In the genomic region with DNA sequence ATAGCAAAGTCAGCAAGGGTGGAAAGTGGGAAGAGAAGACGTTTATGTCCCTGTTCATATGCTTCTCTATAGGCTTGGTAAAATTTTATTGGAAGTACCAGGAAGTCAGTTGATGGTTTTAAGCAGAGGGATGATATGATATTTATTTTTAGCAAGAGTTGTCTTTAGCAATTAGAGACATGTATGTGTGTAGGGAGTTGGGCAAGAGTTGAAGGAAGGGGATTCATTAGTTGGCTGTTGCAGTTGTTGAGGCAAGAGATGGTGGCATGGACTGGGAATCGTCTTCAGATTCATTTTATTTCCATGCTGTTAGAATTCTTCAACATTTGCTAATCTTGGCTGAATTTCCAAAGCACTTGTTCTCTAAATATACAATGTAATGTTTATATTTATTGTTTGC, we compare ENCODE assay signal across 1 cellular context.
TF ChIP-seq lines count a peak whose summit lies in the region.

No MANE protein-coding gene starts in this region.

TF ChIP-seq in GM12878, 131 proteins besides CTCF, POLR2A, EP300 and RAD21 (continued from another document):
- TF ChIP-seq, protein P1, sequence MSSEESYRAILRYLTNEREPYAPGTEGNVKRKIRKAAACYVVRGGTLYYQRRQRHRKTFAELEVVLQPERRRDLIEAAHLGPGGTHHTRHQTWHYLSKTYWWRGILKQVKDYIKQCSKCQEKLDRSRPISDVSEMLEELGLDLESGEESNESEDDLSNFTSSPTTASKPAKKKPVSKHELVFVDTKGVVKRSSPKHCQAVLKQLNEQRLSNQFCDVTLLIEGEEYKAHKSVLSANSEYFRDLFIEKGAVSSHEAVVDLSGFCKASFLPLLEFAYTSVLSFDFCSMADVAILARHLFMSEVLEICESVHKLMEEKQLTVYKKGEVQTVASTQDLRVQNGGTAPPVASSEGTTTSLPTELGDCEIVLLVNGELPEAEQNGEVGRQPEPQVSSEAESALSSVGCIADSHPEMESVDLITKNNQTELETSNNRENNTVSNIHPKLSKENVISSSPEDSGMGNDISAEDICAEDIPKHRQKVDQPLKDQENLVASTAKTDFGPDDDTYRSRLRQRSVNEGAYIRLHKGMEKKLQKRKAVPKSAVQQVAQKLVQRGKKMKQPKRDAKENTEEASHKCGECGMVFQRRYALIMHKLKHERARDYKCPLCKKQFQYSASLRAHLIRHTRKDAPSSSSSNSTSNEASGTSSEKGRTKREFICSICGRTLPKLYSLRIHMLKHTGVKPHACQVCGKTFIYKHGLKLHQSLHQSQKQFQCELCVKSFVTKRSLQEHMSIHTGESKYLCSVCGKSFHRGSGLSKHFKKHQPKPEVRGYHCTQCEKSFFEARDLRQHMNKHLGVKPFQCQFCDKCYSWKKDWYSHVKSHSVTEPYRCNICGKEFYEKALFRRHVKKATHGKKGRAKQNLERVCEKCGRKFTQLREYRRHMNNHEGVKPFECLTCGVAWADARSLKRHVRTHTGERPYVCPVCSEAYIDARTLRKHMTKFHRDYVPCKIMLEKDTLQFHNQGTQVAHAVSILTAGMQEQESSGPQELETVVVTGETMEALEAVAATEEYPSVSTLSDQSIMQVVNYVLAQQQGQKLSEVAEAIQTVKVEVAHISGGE (CRISPR knock-in tag; IDR thresholded peaks at IDR 0.05): no peak
- TF ChIP-seq, protein P2, sequence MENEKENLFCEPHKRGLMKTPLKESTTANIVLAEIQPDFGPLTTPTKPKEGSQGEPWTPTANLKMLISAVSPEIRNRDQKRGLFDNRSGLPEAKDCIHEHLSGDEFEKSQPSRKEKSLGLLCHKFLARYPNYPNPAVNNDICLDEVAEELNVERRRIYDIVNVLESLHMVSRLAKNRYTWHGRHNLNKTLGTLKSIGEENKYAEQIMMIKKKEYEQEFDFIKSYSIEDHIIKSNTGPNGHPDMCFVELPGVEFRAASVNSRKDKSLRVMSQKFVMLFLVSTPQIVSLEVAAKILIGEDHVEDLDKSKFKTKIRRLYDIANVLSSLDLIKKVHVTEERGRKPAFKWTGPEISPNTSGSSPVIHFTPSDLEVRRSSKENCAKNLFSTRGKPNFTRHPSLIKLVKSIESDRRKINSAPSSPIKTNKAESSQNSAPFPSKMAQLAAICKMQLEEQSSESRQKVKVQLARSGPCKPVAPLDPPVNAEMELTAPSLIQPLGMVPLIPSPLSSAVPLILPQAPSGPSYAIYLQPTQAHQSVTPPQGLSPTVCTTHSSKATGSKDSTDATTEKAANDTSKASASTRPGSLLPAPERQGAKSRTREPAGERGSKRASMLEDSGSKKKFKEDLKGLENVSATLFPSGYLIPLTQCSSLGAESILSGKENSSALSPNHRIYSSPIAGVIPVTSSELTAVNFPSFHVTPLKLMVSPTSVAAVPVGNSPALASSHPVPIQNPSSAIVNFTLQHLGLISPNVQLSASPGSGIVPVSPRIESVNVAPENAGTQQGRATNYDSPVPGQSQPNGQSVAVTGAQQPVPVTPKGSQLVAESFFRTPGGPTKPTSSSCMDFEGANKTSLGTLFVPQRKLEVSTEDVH (IDR thresholded peaks at IDR 0.05; ENCODE audit: low read depth, partially characterized antibody): no peak
- TF ChIP-seq, protein P3, sequence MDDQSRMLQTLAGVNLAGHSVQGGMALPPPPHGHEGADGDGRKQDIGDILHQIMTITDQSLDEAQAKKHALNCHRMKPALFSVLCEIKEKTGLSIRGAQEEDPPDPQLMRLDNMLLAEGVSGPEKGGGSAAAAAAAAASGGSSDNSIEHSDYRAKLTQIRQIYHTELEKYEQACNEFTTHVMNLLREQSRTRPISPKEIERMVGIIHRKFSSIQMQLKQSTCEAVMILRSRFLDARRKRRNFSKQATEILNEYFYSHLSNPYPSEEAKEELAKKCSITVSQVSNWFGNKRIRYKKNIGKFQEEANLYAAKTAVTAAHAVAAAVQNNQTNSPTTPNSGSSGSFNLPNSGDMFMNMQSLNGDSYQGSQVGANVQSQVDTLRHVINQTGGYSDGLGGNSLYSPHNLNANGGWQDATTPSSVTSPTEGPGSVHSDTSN (IDR thresholded peaks at IDR 0.05; ENCODE audit: insufficient replicate concordance, low read depth, low read length): no peak
- TF ChIP-seq FOXM1 (IDR thresholded peaks at IDR 0.05; ENCODE audit: low read depth, low read length) (no peak), IKZF1 (conservative IDR thresholded peaks at IDR 0.05) (no peak), ESRRA (IDR thresholded peaks at IDR 0.05; ENCODE audit: low read length) (no peak), CREB1 (IDR thresholded peaks at IDR 0.05; ENCODE audit: low read depth) (no peak)
- TF ChIP-seq, protein P4, sequence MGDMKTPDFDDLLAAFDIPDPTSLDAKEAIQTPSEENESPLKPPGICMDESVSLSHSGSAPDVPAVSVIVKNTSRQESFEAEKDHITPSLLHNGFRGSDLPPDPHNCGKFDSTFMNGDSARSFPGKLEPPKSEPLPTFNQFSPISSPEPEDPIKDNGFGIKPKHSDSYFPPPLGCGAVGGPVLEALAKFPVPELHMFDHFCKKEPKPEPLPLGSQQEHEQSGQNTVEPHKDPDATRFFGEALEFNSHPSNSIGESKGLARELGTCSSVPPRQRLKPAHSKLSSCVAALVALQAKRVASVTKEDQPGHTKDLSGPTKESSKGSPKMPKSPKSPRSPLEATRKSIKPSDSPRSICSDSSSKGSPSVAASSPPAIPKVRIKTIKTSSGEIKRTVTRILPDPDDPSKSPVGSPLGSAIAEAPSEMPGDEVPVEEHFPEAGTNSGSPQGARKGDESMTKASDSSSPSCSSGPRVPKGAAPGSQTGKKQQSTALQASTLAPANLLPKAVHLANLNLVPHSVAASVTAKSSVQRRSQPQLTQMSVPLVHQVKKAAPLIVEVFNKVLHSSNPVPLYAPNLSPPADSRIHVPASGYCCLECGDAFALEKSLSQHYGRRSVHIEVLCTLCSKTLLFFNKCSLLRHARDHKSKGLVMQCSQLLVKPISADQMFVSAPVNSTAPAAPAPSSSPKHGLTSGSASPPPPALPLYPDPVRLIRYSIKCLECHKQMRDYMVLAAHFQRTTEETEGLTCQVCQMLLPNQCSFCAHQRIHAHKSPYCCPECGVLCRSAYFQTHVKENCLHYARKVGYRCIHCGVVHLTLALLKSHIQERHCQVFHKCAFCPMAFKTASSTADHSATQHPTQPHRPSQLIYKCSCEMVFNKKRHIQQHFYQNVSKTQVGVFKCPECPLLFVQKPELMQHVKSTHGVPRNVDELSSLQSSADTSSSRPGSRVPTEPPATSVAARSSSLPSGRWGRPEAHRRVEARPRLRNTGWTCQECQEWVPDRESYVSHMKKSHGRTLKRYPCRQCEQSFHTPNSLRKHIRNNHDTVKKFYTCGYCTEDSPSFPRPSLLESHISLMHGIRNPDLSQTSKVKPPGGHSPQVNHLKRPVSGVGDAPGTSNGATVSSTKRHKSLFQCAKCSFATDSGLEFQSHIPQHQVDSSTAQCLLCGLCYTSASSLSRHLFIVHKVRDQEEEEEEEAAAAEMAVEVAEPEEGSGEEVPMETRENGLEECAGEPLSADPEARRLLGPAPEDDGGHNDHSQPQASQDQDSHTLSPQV (IDR thresholded peaks at IDR 0.05): no peak
- TF ChIP-seq, protein P5, sequence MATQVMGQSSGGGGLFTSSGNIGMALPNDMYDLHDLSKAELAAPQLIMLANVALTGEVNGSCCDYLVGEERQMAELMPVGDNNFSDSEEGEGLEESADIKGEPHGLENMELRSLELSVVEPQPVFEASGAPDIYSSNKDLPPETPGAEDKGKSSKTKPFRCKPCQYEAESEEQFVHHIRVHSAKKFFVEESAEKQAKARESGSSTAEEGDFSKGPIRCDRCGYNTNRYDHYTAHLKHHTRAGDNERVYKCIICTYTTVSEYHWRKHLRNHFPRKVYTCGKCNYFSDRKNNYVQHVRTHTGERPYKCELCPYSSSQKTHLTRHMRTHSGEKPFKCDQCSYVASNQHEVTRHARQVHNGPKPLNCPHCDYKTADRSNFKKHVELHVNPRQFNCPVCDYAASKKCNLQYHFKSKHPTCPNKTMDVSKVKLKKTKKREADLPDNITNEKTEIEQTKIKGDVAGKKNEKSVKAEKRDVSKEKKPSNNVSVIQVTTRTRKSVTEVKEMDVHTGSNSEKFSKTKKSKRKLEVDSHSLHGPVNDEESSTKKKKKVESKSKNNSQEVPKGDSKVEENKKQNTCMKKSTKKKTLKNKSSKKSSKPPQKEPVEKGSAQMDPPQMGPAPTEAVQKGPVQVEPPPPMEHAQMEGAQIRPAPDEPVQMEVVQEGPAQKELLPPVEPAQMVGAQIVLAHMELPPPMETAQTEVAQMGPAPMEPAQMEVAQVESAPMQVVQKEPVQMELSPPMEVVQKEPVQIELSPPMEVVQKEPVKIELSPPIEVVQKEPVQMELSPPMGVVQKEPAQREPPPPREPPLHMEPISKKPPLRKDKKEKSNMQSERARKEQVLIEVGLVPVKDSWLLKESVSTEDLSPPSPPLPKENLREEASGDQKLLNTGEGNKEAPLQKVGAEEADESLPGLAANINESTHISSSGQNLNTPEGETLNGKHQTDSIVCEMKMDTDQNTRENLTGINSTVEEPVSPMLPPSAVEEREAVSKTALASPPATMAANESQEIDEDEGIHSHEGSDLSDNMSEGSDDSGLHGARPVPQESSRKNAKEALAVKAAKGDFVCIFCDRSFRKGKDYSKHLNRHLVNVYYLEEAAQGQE (IDR thresholded peaks at IDR 0.05; ENCODE audit: low read depth, low read length): no peak
